In the genomic region with DNA sequence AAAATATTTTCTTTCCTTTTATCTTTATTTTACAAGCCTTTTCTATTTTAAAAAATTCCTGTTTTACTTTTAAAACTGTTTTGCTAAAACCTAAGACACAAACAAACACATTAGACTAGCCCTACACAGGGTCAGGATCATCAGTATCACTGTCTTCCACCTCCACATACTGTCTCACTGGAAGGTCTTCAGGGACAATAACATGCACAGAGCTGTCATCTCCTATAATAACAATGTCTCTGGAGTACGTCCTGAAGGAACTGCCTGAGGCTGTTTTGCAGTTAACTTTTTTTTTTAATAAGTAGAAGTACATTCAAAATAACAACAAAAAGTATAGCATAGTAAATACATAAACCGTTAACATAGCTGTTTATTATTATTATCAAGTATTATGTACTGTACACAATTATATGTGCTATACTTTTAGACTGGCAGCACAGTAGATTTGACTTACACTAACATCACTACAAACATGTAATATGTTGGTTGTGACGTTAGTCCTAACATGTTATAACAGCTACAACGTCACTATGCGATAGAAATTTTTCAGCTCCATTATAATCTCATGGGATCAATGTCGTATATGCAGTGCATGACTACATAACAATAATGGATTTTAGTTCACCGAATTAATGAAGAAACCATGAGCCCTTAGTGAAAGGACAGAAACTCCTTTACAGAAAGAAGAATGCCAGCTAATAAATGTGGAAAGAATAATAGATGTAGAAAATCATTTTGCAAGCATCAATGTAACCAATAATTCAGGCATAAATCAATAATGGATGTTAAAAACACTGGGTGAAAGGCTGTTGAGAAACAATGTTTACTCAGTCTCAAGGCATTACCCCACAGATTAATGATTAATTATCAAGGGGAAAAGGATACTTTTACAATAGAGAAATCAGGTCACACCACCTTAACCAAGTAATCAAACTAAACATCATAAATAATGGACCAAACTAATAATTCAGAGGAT, we compare ENCODE assay signal across 13 cellular contexts. TPM values are rescaled to one million over a fixed set of nuclear protein-coding genes. Genes with fewer than 3 reads are reported as not detected.
DNase-seq lines count a peak whose midpoint lies in the region; ATAC-seq and TF ChIP-seq lines count a peak whose summit lies in the region.
"Had no signal": no experiment of that assay in that cellular context is flagged by ENCODE, and none has a peak within 500 bp of the region (broad histone marks: within the 10 kb centered on the region; RNA-seq: fewer than 3 reads in every experiment).

No MANE protein-coding gene starts in this region.

- no peak for DNase-seq in activated CD4-positive, alpha-beta T cell treated with anti-CD3 and anti-CD28 coated beads, Interleukin-2, amount 10 ng/mL, durations not matched to agents 7 days and 5 days
- DNase-seq in activated CD4-positive, alpha-beta T cell treated with anti-CD3 and anti-CD28 coated beads for 48 hours, result no peak
- peak; percentile 12 for DNase-seq in M059J (ENCODE audit: low read depth)
- peak; percentile 57 for DNase-seq in epithelial cell of proximal tubule (ENCODE audit: low read depth)
- DNase-seq in retina, result peak; percentile 22
- DNase-seq in lower lobe of right lung, result no peak
- DNase-seq in NCI-H2107 (lab: John Stamatoyannopoulos, UW), result no peak
- no peak for DNase-seq in NCI-H1694 (lab: John Stamatoyannopoulos, UW)
- DNase-seq: left lung, NCI-H1417 treated with DMSO at 0.1 percent for 48 hours, RPMI8226 had no signal

- POLR2A ChIA-PET in activated CD4-positive, alpha-beta T cell treated with anti-CD3 and anti-CD28 coated beads, Interleukin-2, amount 10 ng/mL, durations not matched to agents 7 days and 5 days (lab: Charles Lee), result no interaction called here

- H3K4me1 Mint-ChIP-seq in activated CD4-positive, alpha-beta T cell treated with anti-CD3 and anti-CD28 coated beads, Interleukin-2, amount 10 ng/mL, durations not matched to agents 7 days and 5 days, result peaks cover 33% of the 10 kb centered on the region

- no peaks in the 10 kb centered on the region for H3K27me3 Mint-ChIP-seq in activated CD4-positive, alpha-beta T cell treated with anti-CD3 and anti-CD28 coated beads, Interleukin-2, amount 10 ng/mL, durations not matched to agents 7 days and 5 days
- H3K27me3 Mint-ChIP-seq: effector memory CD8-positive, alpha-beta T cell had no signal

- TF ChIP-seq CTCF in epithelial cell of proximal tubule (conservative IDR thresholded peaks at IDR 0.05; ENCODE audit: low read depth, low read length) (no peak), lower lobe of right lung (IDR thresholded peaks at IDR 0.05) (no peak)

- H3K9me3 ChIP-seq in lower lobe of right lung, result no peaks in the 10 kb centered on the region
- H3K9me3 ChIP-seq: left lung, neutrophil had no signal

- CTCF ChIA-PET in activated CD4-positive, alpha-beta T cell treated with anti-CD3 and anti-CD28 coated beads, Interleukin-2, amount 10 ng/mL, durations not matched to agents 7 days and 5 days (lab: Charles Lee), result interaction anchor here (0.9 to 1.7 kb wide), 4 partner anchors 11 to 67 kb away, joined by 3 to 8 read pairs (median 5); no protein-coding TSS in a partner anchor

- no peaks in the 10 kb centered on the region for H3K36me3 ChIP-seq in lower lobe of right lung
- H3K36me3 ChIP-seq: left lung, neutrophil had no signal

- H3K27ac ChIP-seq in lower lobe of right lung, result no peak overlapping the region
- H3K27ac ChIP-seq: left lung, neutrophil had no signal

- intact Hi-C loops in lower lobe of right lung (cut with DNase I), result no loop called here

- H3K36me3 Mint-ChIP-seq in activated CD4-positive, alpha-beta T cell treated with anti-CD3 and anti-CD28 coated beads, Interleukin-2, amount 10 ng/mL, durations not matched to agents 7 days and 5 days (ENCODE audit: low read depth), result peaks cover 13% of the 10 kb centered on the region

- H3K27me3 ChIP-seq in lower lobe of right lung (ENCODE audit: low read depth), result no peaks in the 10 kb centered on the region
- H3K27me3 ChIP-seq: left lung, neutrophil had no signal

- H3K4me3 Mint-ChIP-seq in activated CD4-positive, alpha-beta T cell treated with anti-CD3 and anti-CD28 coated beads, Interleukin-2, amount 10 ng/mL, durations not matched to agents 7 days and 5 days, result peak overlapping the region; percentile 16

- H3K4me3 ChIP-seq in epithelial cell of proximal tubule (ENCODE audit: low read depth, low read length), result peak overlapping the region; percentile 30
- H3K4me3 ChIP-seq in lower lobe of right lung, result no peak overlapping the region
- H3K4me3 ChIP-seq: left lung had no signal

- H3K4me1 ChIP-seq in lower lobe of right lung, result peaks cover 14% of the 10 kb centered on the region

- ATAC-seq in lower lobe of right lung, result no peak

- H3K27ac Mint-ChIP-seq in activated CD4-positive, alpha-beta T cell treated with anti-CD3 and anti-CD28 coated beads, Interleukin-2, amount 10 ng/mL, durations not matched to agents 7 days and 5 days, result peak overlapping the region; percentile 33

- H3K9me3 Mint-ChIP-seq in activated CD4-positive, alpha-beta T cell treated with anti-CD3 and anti-CD28 coated beads, Interleukin-2, amount 10 ng/mL, durations not matched to agents 7 days and 5 days, result no peaks in the 10 kb centered on the region
- H3K9me3 Mint-ChIP-seq: effector memory CD8-positive, alpha-beta T cell had no signal

RNA-seq across cellular contexts. Expression of a gene that starts 49.2 kb away (rescaled TPM):
- total RNA-seq in activated CD4-positive, alpha-beta T cell treated with anti-CD3 and anti-CD28 coated beads, Interleukin-2, amount 10 ng/mL, durations not matched to agents 7 days and 5 days, result 10 to 100 TPM; 49.4 to 52.2 TPM
- 16.0 and 18.1 TPM in 2 replicates for total RNA-seq in M059J (2014; rRNA removed; shearing (Covaris generic))
- total RNA-seq in epithelial cell of proximal tubule, result 8.8 and 32.9 TPM in 2 replicates
- total RNA-seq in lower lobe of right lung, result 39.6 TPM

Comparison
In these comparisons a context has a peak if more than half of its experiments do, and no peak if none do; other contexts are left out.
1. DNase-seq: peak in M059J (single experiment), epithelial cell of proximal tubule (single experiment) and retina (single experiment); none in activated CD4-positive, alpha-beta T cell treated with anti-CD3 and anti-CD28 coated beads, Interleukin-2, amount 10 ng/mL, durations not matched to agents 7 days and 5 days (single experiment), activated CD4-positive, alpha-beta T cell treated with anti-CD3 and anti-CD28 coated beads for 48 hours (single experiment), lower lobe of right lung (single experiment), NCI-H2107 (single experiment) and NCI-H1694 (single experiment).